8 cellular contexts compared by ENCODE assay signal in the genomic region with DNA sequence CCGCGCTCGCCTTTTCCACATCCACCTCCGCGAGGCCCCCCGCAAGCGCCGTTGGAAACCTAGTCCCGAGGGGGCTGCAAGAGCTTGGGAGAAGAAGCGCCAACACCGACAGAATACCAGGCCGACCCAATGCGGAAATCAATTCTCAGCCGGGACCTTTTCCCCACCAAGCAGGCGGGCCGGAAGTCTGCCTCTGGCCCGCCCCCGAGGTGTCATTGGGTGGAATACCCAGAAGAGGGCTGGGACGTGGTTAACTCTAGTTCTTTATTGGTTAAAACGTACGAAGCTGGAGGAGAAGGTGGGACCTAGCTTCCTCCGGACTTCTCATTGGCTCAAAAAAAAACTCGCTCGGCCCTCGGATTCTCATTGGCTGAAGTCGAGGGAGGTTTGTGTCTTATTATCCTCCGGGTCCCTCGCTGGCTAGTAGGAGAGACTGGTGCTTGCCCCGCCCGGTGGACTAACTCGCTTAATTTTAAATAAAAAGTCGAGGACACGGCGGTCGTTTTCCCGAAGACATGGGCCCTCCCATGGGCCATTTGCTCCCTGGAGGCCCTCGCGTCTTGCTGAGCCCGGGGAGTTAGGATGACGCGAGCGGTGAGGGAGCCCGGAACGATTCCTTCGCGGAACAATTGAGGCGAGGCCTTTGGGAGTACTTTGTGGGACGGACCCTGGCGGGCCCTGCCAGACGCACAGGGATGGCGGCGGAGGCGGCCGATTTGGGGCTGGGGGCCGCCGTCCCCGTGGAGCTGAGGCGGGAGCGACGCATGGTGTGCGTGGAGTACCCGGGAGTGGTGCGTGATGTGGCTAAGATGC. TPM values are rescaled to one million over a fixed set of nuclear protein-coding genes. Genes with fewer than 3 reads are reported as not detected.
DNase-seq lines count a peak whose midpoint lies in the region; ATAC-seq and TF ChIP-seq lines count a peak whose summit lies in the region.

A gene with protein sequence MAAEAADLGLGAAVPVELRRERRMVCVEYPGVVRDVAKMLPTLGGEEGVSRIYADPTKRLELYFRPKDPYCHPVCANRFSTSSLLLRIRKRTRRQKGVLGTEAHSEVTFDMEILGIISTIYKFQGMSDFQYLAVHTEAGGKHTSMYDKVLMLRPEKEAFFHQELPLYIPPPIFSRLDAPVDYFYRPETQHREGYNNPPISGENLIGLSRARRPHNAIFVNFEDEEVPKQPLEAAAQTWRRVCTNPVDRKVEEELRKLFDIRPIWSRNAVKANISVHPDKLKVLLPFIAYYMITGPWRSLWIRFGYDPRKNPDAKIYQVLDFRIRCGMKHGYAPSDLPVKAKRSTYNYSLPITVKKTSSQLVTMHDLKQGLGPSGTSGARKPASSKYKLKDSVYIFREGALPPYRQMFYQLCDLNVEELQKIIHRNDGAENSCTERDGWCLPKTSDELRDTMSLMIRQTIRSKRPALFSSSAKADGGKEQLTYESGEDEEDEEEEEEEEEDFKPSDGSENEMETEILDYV (plus strand): TSS at position 681 of the 813 bp plus-strand sequence. CDS start 15 bp downstream, at position 696.

- intact Hi-C loops in activated CD4-positive, alpha-beta T cell treated with anti-CD3 and anti-CD28 coated beads, Interleukin-2, amount 10 ng/mL, durations not matched to agents 24 days and 14 days (cut with micrococcal nuclease): loop anchor here (2.0 to 5.0 kb wide), 2 partner anchors 118 to 1903 kb away; partner anchors contain the start of gene NUP214
- intact Hi-C loops in colonic mucosa (cut with DNase I): loop anchor here (5.0 kb wide), 1 partner anchor 117 kb away; no protein-coding TSS in a partner anchor

- H3K4me3 ChIP-seq in BJ (ENCODE audit: low read depth, low read length) (peak within 1 kb of the TSS; percentile 88), colonic mucosa (peak within 1 kb of the TSS; percentile 77)

- no peaks in the 10 kb centered on the region for H3K27me3 Mint-ChIP-seq in activated CD4-positive, alpha-beta T cell treated with anti-CD3 and anti-CD28 coated beads, Interleukin-2, amount 10 ng/mL, durations not matched to agents 24 days and 14 days

- peaks cover 8% of the 10 kb centered on the region for H3K36me3 Mint-ChIP-seq in activated CD4-positive, alpha-beta T cell treated with anti-CD3 and anti-CD28 coated beads, Interleukin-2, amount 10 ng/mL, durations not matched to agents 24 days and 14 days (ENCODE audit: low read depth)

- peak within 1 kb of the TSS; percentile 91 for H3K4me3 Mint-ChIP-seq in activated CD4-positive, alpha-beta T cell treated with anti-CD3 and anti-CD28 coated beads, Interleukin-2, amount 10 ng/mL, durations not matched to agents 24 days and 14 days

- peaks cover 32% of the 10 kb centered on the region for H3K4me1 Mint-ChIP-seq in activated CD4-positive, alpha-beta T cell treated with anti-CD3 and anti-CD28 coated beads, Interleukin-2, amount 10 ng/mL, durations not matched to agents 24 days and 14 days

- CTCF ChIA-PET in BJ (lab: Yijun Ruan, JAX): interaction anchor here (0.7 to 7.4 kb wide), 7 partner anchors 8 to 117 kb away, joined by 3 to 46 read pairs (median 10); no protein-coding TSS in a partner anchor

- H3K27ac ChIP-seq in colonic mucosa (peak within 1 kb of the TSS; percentile 78), layer of hippocampus (ENCODE audit: low read depth, low read length) (peak within 1 kb of the TSS; percentile 95)

- peaks cover 9% of the 10 kb centered on the region for H3K4me1 ChIP-seq in colonic mucosa

- H3K27ac Mint-ChIP-seq in activated CD4-positive, alpha-beta T cell treated with anti-CD3 and anti-CD28 coated beads, Interleukin-2, amount 10 ng/mL, durations not matched to agents 24 days and 14 days: peak within 1 kb of the TSS; percentile 95

- no peaks in the 10 kb centered on the region for H3K9me3 Mint-ChIP-seq in activated CD4-positive, alpha-beta T cell treated with anti-CD3 and anti-CD28 coated beads, Interleukin-2, amount 10 ng/mL, durations not matched to agents 24 days and 14 days

- POLR2A ChIA-PET in BJ (lab: Charles Lee): interaction anchor here (0.5 to 1.1 kb wide), 9 partner anchors 8 to 1770 kb away, joined by 3 to 7 read pairs (median 4); partner anchors contain the start of genes MED22 and RPL7A

- no peaks in the 10 kb centered on the region for H3K27me3 ChIP-seq in BJ (ENCODE audit: control insufficient read depth, insufficient read depth, low read length)
- no peaks in the 10 kb centered on the region for H3K27me3 ChIP-seq in colonic mucosa
- H3K27me3 ChIP-seq in layer of hippocampus (ENCODE audit: control insufficient read depth, insufficient read depth, low read length): no peaks in the 10 kb centered on the region

- H3K9ac ChIP-seq in colonic mucosa (ENCODE audit: low read depth in 2 of 2, low read length in 2 of 2): peak within 1 kb of the TSS; percentile 93 to 99

- H3K36me3 ChIP-seq in BJ (ENCODE audit: control insufficient read depth, insufficient read depth, low read length) (no peaks in the 10 kb centered on the region), colonic mucosa (no peaks in the 10 kb centered on the region)

- TF ChIP-seq CTCF in BJ (IDR thresholded peaks at IDR 0.05; ENCODE audit: insufficient read depth, low read depth, low read length) (no peak), colonic mucosa (IDR thresholded peaks at IDR 0.05) (no peak)

- no peaks in the 10 kb centered on the region for H3K9me3 ChIP-seq in colonic mucosa

- DNase-seq in BJ (ENCODE audit: low read depth): peak; percentile 98
- peak; percentile 96 for DNase-seq in NCI-H526 treated with DMSO at 0.1 percent for 48 hours (lab: John Stamatoyannopoulos, UW)
- DNase-seq in activated CD4-positive, alpha-beta T cell treated with anti-CD3 and anti-CD28 coated beads, Interleukin-2, amount 10 ng/mL, durations not matched to agents 24 days and 14 days: peak; percentile 98
- peak; percentile 95 for DNase-seq in colonic mucosa
- DNase-seq in stimulated activated CD4-positive, alpha-beta T cell treated with anti-CD3 and anti-CD28 coated beads, Interleukin-1b, Interleukin-23, amount 100 ng/mL, for 4 hours (ENCODE audit: low read depth in 2 of 2): peak; percentile 83 to 84

- ATAC-seq in GM19324 (IDR thresholded peaks at IDR 0.05; ENCODE audit: low FRiP score, unreplicated experiment): peak; percentile 93
- peak; percentile 92 for ATAC-seq in HG03469 (IDR thresholded peaks at IDR 0.05; ENCODE audit: unreplicated experiment)

RNA-seq across cellular contexts. Expression of the gene that starts here (rescaled TPM):
- polyA plus RNA-seq in BJ (2011; rRNA removed): 36.0 and 47.7 TPM in 2 replicates
- 32.0 and 48.1 TPM in 2 replicates for polyA minus RNA-seq in BJ (2011; rRNA and poly(A)+ RNA removed)
- total RNA-seq in activated CD4-positive, alpha-beta T cell treated with anti-CD3 and anti-CD28 coated beads, Interleukin-2, amount 10 ng/mL, durations not matched to agents 24 days and 14 days: 85.4 and 92.3 TPM in 2 replicates
- total RNA-seq in colonic mucosa: 10 to 100 TPM; 42.3 to 70.9 TPM

Comparison
In these comparisons a context has a peak if more than half of its experiments do, and no peak if none do; other contexts are left out.
1. Peak in every context shown above with its lines: DNase-seq, ATAC-seq, H3K4me3 ChIP-seq and H3K27ac ChIP-seq.